9 cellular contexts compared by ENCODE assay signal in the genomic region with DNA sequence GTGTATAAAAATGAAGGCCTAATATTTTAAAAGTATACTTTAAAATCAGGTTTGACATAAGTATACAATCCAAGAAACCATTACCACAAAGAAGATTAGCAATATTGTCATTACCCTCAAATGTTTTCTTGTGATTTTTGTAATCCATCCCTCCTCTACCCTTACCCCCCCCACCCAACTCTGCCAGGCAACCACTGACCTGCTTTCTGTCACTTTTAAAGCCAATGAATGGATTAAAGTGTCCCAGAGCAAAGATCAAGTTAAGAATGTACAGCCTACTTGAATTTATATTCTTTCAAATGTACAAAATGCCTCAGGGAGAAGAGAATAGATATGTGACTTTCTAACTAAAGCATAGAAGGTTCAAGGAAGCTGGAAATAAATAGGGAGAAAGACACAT.
"Had no signal": no experiment of that assay in that cellular context is flagged by ENCODE, and none has a peak within 500 bp of the region (broad histone marks: within the 10 kb centered on the region; RNA-seq: fewer than 3 reads in every experiment).

No MANE protein-coding gene starts in this region.

- H3K4me3 ChIP-seq: GM23338, HAP-1, K562 had no signal

- H2AFZ ChIP-seq: GM23338 had no signal

- ATAC-seq: GM23338, HCT116, K562 had no signal

- H3K36me3 ChIP-seq: HAP-1 had no signal

- H3K9me3 ChIP-seq: HAP-1 had no signal

- H3K4me2 ChIP-seq: GM23338 had no signal

- FAIRE-seq: K562 had no signal

- H3K4me1 ChIP-seq: HAP-1 had no signal

- H3K27ac ChIP-seq: HL-60 had no signal

- DNase-seq: H7, HFFc6, IMR-90, KG1 had no signal
